2 cellular contexts compared by ENCODE assay signal in the genomic region with DNA sequence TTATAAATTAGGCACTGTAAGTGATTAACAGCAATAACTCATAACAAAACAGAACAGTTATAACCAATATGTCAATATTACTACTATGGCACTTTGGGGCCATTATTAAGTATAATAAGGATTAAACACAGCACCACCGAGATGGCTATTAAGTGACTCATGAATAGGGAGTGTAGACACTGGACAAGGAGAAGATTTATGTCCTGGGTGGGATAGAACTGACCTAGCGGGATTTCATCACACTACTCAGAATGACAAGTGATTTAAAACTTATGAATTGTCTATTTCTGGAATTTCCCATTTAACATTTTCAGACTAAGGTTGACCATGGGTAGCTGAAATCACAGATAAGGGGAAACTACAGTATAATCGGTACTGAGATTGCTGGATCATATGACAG.
TF ChIP-seq lines count a peak whose summit lies in the region.

No MANE protein-coding gene starts in this region.

TF ChIP-seq in IMR-90, 13 proteins besides CTCF, POLR2A, EP300 and RAD21 (continued from another document):
- TF ChIP-seq, protein P1, sequence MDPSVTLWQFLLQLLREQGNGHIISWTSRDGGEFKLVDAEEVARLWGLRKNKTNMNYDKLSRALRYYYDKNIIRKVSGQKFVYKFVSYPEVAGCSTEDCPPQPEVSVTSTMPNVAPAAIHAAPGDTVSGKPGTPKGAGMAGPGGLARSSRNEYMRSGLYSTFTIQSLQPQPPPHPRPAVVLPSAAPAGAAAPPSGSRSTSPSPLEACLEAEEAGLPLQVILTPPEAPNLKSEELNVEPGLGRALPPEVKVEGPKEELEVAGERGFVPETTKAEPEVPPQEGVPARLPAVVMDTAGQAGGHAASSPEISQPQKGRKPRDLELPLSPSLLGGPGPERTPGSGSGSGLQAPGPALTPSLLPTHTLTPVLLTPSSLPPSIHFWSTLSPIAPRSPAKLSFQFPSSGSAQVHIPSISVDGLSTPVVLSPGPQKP (IDR thresholded peaks at IDR 0.05; ENCODE audit: borderline replicate concordance, low read depth, low read length), result no peak
- TF ChIP-seq, protein P2, sequence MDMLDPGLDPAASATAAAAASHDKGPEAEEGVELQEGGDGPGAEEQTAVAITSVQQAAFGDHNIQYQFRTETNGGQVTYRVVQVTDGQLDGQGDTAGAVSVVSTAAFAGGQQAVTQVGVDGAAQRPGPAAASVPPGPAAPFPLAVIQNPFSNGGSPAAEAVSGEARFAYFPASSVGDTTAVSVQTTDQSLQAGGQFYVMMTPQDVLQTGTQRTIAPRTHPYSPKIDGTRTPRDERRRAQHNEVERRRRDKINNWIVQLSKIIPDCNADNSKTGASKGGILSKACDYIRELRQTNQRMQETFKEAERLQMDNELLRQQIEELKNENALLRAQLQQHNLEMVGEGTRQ (IDR thresholded peaks at IDR 0.05; ENCODE audit: low read depth, low read length), result no peak
- TF ChIP-seq SMC3 (IDR thresholded peaks at IDR 0.05; ENCODE audit: low read depth, low read length), result no peak
- TF ChIP-seq CEBPB (IDR thresholded peaks at IDR 0.05; ENCODE audit: low read depth, low read length), result no peak
- no peak for TF ChIP-seq MXI1 (IDR thresholded peaks at IDR 0.05; ENCODE audit: borderline replicate concordance, low read depth, low read length)
- no peak for TF ChIP-seq RCOR1 (IDR thresholded peaks at IDR 0.05; ENCODE audit: insufficient replicate concordance, low read length)
- TF ChIP-seq MAZ (IDR thresholded peaks at IDR 0.05; ENCODE audit: borderline replicate concordance, low read depth, low read length), result no peak
- no peak for TF ChIP-seq RFX5 (IDR thresholded peaks at IDR 0.05; ENCODE audit: low read depth, low read length)
- no peak for TF ChIP-seq FOS (IDR thresholded peaks at IDR 0.05; ENCODE audit: low read depth, low read length)
- no peak for TF ChIP-seq MAFK (IDR thresholded peaks at IDR 0.05; ENCODE audit: low read depth, low read length)

TF ChIP-seq in GM12878, 131 proteins besides CTCF, POLR2A, EP300 and RAD21 (continued from another document):
- TF ChIP-seq, protein P3, sequence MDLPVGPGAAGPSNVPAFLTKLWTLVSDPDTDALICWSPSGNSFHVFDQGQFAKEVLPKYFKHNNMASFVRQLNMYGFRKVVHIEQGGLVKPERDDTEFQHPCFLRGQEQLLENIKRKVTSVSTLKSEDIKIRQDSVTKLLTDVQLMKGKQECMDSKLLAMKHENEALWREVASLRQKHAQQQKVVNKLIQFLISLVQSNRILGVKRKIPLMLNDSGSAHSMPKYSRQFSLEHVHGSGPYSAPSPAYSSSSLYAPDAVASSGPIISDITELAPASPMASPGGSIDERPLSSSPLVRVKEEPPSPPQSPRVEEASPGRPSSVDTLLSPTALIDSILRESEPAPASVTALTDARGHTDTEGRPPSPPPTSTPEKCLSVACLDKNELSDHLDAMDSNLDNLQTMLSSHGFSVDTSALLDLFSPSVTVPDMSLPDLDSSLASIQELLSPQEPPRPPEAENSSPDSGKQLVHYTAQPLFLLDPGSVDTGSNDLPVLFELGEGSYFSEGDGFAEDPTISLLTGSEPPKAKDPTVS (IDR thresholded peaks at IDR 0.05; ENCODE audit: low read depth, low read length), result no peak
- TF ChIP-seq, protein P4, sequence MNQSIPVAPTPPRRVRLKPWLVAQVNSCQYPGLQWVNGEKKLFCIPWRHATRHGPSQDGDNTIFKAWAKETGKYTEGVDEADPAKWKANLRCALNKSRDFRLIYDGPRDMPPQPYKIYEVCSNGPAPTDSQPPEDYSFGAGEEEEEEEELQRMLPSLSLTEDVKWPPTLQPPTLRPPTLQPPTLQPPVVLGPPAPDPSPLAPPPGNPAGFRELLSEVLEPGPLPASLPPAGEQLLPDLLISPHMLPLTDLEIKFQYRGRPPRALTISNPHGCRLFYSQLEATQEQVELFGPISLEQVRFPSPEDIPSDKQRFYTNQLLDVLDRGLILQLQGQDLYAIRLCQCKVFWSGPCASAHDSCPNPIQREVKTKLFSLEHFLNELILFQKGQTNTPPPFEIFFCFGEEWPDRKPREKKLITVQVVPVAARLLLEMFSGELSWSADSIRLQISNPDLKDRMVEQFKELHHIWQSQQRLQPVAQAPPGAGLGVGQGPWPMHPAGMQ (IDR thresholded peaks at IDR 0.05; ENCODE audit: borderline replicate concordance), result no peak
- no peak for TF ChIP-seq ZNF24 (IDR thresholded peaks at IDR 0.05)
TF ChIP-seq in GM12878: peak in this region for 0.
